In the genomic region with DNA sequence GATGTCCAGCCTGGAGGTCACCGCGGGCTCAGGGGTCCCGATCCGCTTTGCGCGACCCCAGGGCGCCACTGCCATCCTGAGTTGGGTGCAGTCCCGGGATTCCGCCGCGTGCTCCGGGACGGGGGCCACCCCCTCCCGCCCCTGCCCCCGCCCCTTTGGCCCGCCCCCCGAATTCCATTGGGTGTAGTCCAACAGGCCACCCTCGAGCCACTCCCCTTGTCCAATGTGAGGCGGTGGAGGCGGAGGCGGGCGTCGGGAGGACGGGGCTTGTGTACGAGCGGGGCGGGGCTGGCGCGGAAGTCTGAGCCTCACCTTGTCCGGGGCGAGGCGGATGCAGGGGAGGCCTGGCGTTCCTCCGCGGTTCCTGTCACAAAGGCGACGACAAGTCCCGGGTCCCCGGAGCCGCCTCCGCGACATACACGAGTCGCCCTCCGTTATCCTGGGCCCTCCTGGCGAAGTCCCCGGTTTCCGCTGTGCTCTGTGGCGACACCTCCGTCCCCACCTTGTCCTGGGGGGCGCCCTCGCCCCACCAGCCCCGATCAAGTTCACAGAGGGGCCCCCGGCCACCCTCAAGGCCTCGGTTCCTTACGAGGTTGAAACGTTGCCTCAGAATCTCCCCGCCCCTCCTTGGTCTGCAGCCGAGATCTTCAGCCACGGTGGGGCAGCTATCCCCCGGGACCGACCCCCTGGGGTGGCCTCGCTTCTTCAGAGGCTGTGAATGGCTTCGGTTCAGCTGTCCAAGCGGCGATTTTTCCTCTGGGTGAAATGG, we compare ENCODE assay signal across 1 cellular context.
A peak's percentile ranks its signal among the peaks of the same experiment; 100 is the strongest.
TF ChIP-seq lines count a peak whose summit lies in the region.

No MANE protein-coding gene starts in this region.

TF ChIP-seq in neural cell, 6 proteins besides CTCF, POLR2A, EP300 and RAD21 (continued from another document):
- TF ChIP-seq, protein P1, sequence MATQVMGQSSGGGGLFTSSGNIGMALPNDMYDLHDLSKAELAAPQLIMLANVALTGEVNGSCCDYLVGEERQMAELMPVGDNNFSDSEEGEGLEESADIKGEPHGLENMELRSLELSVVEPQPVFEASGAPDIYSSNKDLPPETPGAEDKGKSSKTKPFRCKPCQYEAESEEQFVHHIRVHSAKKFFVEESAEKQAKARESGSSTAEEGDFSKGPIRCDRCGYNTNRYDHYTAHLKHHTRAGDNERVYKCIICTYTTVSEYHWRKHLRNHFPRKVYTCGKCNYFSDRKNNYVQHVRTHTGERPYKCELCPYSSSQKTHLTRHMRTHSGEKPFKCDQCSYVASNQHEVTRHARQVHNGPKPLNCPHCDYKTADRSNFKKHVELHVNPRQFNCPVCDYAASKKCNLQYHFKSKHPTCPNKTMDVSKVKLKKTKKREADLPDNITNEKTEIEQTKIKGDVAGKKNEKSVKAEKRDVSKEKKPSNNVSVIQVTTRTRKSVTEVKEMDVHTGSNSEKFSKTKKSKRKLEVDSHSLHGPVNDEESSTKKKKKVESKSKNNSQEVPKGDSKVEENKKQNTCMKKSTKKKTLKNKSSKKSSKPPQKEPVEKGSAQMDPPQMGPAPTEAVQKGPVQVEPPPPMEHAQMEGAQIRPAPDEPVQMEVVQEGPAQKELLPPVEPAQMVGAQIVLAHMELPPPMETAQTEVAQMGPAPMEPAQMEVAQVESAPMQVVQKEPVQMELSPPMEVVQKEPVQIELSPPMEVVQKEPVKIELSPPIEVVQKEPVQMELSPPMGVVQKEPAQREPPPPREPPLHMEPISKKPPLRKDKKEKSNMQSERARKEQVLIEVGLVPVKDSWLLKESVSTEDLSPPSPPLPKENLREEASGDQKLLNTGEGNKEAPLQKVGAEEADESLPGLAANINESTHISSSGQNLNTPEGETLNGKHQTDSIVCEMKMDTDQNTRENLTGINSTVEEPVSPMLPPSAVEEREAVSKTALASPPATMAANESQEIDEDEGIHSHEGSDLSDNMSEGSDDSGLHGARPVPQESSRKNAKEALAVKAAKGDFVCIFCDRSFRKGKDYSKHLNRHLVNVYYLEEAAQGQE (IDR thresholded peaks at IDR 0.05; ENCODE audit: borderline replicate concordance), result peak; percentile 58
- peak; percentile 79 for TF ChIP-seq TAF1 (IDR thresholded peaks at IDR 0.05; ENCODE audit: low read depth)
- peak; percentile 23 for TF ChIP-seq SMC3 (conservative IDR thresholded peaks at IDR 0.05; ENCODE audit: poor library complexity)
- peak; percentile 61 for TF ChIP-seq MXI1 (conservative IDR thresholded peaks at IDR 0.05; ENCODE audit: poor library complexity, severe bottlenecking)
- peak; percentile 88 for TF ChIP-seq POLR2AphosphoS5 (IDR thresholded peaks at IDR 0.05)
